2 cellular contexts compared by ENCODE assay signal in the genomic region with DNA sequence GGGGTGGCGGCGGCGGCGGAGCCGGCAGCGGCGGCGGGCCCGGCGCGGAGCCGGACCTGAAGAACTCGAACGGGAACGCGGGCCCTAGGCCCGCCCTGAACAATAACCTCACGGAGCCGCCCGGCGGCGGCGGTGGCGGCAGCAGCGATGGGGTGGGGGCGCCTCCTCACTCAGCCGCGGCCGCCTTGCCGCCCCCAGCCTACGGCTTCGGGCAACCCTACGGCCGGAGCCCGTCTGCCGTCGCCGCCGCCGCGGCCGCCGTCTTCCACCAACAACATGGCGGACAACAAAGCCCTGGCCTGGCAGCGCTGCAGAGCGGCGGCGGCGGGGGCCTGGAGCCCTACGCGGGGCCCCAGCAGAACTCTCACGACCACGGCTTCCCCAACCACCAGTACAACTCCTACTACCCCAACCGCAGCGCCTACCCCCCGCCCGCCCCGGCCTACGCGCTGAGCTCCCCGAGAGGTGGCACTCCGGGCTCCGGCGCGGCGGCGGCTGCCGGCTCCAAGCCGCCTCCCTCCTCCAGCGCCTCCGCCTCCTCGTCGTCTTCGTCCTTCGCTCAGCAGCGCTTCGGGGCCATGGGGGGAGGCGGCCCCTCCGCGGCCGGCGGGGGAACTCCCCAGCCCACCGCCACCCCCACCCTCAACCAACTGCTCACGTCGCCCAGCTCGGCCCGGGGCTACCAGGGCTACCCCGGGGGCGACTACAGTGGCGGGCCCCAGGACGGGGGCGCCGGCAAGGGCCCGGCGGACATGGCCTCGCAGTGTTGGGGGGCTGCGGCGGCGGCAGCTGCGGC.
A peak's percentile ranks its signal among the peaks of the same experiment; 100 is the strongest.
TF ChIP-seq lines count a peak whose summit lies in the region.

No MANE protein-coding gene starts in this region.

TF ChIP-seq in HCT116, 20 proteins besides CTCF, POLR2A, EP300 and RAD21 (continued from another document):
- TF ChIP-seq ZNF274 (IDR thresholded peaks at IDR 0.05; ENCODE audit: low read depth, low read length) (no peak), YY1 (IDR thresholded peaks at IDR 0.05; ENCODE audit: extremely low read depth, insufficient replicate concordance, low read depth, low read length) (peak; percentile 59), ELF1 (IDR thresholded peaks at IDR 0.05; ENCODE audit: borderline replicate concordance, low read depth) (no peak), EZH2phosphoT487 (IDR thresholded peaks at IDR 0.05; ENCODE audit: borderline replicate concordance) (no peak), EGR1 (IDR thresholded peaks at IDR 0.05; ENCODE audit: low read depth) (no peak), TCF7L2 (IDR thresholded peaks at IDR 0.05; ENCODE audit: borderline replicate concordance, extremely low read depth, insufficient read depth, insufficient read length) (no peak), EZH2 (IDR thresholded peaks at IDR 0.05) (no peak), FOSL1 (IDR thresholded peaks at IDR 0.05; ENCODE audit: low read depth) (no peak), ZFX (IDR thresholded peaks at IDR 0.05) (peak; percentile 88)
- TF ChIP-seq, protein P1, sequence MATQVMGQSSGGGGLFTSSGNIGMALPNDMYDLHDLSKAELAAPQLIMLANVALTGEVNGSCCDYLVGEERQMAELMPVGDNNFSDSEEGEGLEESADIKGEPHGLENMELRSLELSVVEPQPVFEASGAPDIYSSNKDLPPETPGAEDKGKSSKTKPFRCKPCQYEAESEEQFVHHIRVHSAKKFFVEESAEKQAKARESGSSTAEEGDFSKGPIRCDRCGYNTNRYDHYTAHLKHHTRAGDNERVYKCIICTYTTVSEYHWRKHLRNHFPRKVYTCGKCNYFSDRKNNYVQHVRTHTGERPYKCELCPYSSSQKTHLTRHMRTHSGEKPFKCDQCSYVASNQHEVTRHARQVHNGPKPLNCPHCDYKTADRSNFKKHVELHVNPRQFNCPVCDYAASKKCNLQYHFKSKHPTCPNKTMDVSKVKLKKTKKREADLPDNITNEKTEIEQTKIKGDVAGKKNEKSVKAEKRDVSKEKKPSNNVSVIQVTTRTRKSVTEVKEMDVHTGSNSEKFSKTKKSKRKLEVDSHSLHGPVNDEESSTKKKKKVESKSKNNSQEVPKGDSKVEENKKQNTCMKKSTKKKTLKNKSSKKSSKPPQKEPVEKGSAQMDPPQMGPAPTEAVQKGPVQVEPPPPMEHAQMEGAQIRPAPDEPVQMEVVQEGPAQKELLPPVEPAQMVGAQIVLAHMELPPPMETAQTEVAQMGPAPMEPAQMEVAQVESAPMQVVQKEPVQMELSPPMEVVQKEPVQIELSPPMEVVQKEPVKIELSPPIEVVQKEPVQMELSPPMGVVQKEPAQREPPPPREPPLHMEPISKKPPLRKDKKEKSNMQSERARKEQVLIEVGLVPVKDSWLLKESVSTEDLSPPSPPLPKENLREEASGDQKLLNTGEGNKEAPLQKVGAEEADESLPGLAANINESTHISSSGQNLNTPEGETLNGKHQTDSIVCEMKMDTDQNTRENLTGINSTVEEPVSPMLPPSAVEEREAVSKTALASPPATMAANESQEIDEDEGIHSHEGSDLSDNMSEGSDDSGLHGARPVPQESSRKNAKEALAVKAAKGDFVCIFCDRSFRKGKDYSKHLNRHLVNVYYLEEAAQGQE (IDR thresholded peaks at IDR 0.05; ENCODE audit: low read depth), result no peak
- TF ChIP-seq, protein P2, sequence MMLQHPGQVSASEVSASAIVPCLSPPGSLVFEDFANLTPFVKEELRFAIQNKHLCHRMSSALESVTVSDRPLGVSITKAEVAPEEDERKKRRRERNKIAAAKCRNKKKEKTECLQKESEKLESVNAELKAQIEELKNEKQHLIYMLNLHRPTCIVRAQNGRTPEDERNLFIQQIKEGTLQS (IDR thresholded peaks at IDR 0.05), result no peak
- TF ChIP-seq, protein P3, sequence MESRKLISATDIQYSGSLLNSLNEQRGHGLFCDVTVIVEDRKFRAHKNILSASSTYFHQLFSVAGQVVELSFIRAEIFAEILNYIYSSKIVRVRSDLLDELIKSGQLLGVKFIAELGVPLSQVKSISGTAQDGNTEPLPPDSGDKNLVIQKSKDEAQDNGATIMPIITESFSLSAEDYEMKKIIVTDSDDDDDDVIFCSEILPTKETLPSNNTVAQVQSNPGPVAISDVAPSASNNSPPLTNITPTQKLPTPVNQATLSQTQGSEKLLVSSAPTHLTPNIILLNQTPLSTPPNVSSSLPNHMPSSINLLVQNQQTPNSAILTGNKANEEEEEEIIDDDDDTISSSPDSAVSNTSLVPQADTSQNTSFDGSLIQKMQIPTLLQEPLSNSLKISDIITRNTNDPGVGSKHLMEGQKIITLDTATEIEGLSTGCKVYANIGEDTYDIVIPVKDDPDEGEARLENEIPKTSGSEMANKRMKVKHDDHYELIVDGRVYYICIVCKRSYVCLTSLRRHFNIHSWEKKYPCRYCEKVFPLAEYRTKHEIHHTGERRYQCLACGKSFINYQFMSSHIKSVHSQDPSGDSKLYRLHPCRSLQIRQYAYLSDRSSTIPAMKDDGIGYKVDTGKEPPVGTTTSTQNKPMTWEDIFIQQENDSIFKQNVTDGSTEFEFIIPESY (IDR thresholded peaks at IDR 0.05; ENCODE audit: extremely low read depth, insufficient replicate concordance, low read length), result no peak

TF ChIP-seq in HepG2, 621 proteins besides CTCF, POLR2A, EP300 and RAD21 (continued from another document and continues in another):
- TF ChIP-seq, protein P4, sequence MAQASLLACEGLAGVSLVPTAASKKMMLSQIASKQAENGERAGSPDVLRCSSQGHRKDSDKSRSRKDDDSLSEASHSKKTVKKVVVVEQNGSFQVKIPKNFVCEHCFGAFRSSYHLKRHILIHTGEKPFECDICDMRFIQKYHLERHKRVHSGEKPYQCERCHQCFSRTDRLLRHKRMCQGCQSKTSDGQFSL (CRISPR knock-in tag; IDR thresholded peaks at IDR 0.05), result no peak; the same call in 1 of the 2 replicates
- TF ChIP-seq ZNF552 (CRISPR knock-in tag; IDR thresholded peaks at IDR 0.05; ENCODE audit: borderline replicate concordance) (no peak), ZNF367 (CRISPR knock-in tag; IDR thresholded peaks at IDR 0.05; ENCODE audit: borderline replicate concordance) (no peak), ZSCAN12 (CRISPR knock-in tag; IDR thresholded peaks at IDR 0.05) (no peak), FOXJ3 (CRISPR knock-in tag; IDR thresholded peaks at IDR 0.05; ENCODE audit: borderline replicate concordance) (no peak), ONECUT2 (CRISPR knock-in tag; IDR thresholded peaks at IDR 0.05) (no peak), ZSCAN31 (CRISPR knock-in tag; IDR thresholded peaks at IDR 0.05; ENCODE audit: low read depth) (no peak), STAT5B (CRISPR knock-in tag; IDR thresholded peaks at IDR 0.05) (no peak), ZNF331 (CRISPR knock-in tag; IDR thresholded peaks at IDR 0.05) (no peak), GTF3A (CRISPR knock-in tag; conservative IDR thresholded peaks at IDR 0.05) (no peak), ZNF709 (CRISPR knock-in tag; IDR thresholded peaks at IDR 0.05) (peak; percentile 61; the same call in 1 of the 2 replicates), ZMYM4 (CRISPR knock-in tag; IDR thresholded peaks at IDR 0.05) (no peak), FOXK2 (IDR thresholded peaks at IDR 0.05) (no peak), ZNF230 (CRISPR knock-in tag; IDR thresholded peaks at IDR 0.05) (no peak), YY1 (IDR thresholded peaks at IDR 0.05; ENCODE audit: insufficient read depth, insufficient replicate concordance, low read depth, low read length) (peak; percentile 77), HMG20A (CRISPR knock-in tag; IDR thresholded peaks at IDR 0.05; ENCODE audit: borderline replicate concordance) (no peak), ZNF747 (CRISPR knock-in tag; IDR thresholded peaks at IDR 0.05; ENCODE audit: borderline replicate concordance) (no peak), YEATS4 (CRISPR knock-in tag; IDR thresholded peaks at IDR 0.05; ENCODE audit: borderline replicate concordance) (no peak), ZNF792 (CRISPR knock-in tag; IDR thresholded peaks at IDR 0.05) (no peak), KAT7 (CRISPR knock-in tag; IDR thresholded peaks at IDR 0.05; ENCODE audit: borderline replicate concordance) (no peak; the same call in 1 of the 2 replicates), ZNF652 (CRISPR knock-in tag; IDR thresholded peaks at IDR 0.05; ENCODE audit: borderline replicate concordance, low read depth) (no peak), FOXO1 (CRISPR knock-in tag; IDR thresholded peaks at IDR 0.05) (no peak)
- TF ChIP-seq, protein P5, sequence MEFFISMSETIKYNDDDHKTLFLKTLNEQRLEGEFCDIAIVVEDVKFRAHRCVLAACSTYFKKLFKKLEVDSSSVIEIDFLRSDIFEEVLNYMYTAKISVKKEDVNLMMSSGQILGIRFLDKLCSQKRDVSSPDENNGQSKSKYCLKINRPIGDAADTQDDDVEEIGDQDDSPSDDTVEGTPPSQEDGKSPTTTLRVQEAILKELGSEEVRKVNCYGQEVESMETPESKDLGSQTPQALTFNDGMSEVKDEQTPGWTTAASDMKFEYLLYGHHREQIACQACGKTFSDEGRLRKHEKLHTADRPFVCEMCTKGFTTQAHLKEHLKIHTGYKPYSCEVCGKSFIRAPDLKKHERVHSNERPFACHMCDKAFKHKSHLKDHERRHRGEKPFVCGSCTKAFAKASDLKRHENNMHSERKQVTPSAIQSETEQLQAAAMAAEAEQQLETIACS (CRISPR knock-in tag; IDR thresholded peaks at IDR 0.05), result no peak
- TF ChIP-seq, protein P6, sequence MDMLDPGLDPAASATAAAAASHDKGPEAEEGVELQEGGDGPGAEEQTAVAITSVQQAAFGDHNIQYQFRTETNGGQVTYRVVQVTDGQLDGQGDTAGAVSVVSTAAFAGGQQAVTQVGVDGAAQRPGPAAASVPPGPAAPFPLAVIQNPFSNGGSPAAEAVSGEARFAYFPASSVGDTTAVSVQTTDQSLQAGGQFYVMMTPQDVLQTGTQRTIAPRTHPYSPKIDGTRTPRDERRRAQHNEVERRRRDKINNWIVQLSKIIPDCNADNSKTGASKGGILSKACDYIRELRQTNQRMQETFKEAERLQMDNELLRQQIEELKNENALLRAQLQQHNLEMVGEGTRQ (IDR thresholded peaks at IDR 0.05; ENCODE audit: low read depth, low read length), result no peak
- TF ChIP-seq, protein P6 (CRISPR knock-in tag; IDR thresholded peaks at IDR 0.05; ENCODE audit: borderline replicate concordance), result no peak
- TF ChIP-seq, protein P7, sequence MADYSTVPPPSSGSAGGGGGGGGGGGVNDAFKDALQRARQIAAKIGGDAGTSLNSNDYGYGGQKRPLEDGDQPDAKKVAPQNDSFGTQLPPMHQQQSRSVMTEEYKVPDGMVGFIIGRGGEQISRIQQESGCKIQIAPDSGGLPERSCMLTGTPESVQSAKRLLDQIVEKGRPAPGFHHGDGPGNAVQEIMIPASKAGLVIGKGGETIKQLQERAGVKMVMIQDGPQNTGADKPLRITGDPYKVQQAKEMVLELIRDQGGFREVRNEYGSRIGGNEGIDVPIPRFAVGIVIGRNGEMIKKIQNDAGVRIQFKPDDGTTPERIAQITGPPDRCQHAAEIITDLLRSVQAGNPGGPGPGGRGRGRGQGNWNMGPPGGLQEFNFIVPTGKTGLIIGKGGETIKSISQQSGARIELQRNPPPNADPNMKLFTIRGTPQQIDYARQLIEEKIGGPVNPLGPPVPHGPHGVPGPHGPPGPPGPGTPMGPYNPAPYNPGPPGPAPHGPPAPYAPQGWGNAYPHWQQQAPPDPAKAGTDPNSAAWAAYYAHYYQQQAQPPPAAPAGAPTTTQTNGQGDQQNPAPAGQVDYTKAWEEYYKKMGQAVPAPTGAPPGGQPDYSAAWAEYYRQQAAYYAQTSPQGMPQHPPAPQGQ (CRISPR knock-in tag; IDR thresholded peaks at IDR 0.05; ENCODE audit: borderline replicate concordance), result no peak
- TF ChIP-seq, protein P8, sequence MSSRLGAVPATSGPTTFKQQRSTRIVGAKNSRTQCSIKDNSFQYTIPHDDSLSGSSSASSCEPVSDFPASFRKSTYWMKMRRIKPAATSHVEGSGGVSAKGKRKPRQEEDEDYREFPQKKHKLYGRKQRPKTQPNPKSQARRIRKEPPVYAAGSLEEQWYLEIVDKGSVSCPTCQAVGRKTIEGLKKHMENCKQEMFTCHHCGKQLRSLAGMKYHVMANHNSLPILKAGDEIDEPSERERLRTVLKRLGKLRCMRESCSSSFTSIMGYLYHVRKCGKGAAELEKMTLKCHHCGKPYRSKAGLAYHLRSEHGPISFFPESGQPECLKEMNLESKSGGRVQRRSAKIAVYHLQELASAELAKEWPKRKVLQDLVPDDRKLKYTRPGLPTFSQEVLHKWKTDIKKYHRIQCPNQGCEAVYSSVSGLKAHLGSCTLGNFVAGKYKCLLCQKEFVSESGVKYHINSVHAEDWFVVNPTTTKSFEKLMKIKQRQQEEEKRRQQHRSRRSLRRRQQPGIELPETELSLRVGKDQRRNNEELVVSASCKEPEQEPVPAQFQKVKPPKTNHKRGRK (CRISPR knock-in tag; IDR thresholded peaks at IDR 0.05), result no peak
- TF ChIP-seq, protein P9, sequence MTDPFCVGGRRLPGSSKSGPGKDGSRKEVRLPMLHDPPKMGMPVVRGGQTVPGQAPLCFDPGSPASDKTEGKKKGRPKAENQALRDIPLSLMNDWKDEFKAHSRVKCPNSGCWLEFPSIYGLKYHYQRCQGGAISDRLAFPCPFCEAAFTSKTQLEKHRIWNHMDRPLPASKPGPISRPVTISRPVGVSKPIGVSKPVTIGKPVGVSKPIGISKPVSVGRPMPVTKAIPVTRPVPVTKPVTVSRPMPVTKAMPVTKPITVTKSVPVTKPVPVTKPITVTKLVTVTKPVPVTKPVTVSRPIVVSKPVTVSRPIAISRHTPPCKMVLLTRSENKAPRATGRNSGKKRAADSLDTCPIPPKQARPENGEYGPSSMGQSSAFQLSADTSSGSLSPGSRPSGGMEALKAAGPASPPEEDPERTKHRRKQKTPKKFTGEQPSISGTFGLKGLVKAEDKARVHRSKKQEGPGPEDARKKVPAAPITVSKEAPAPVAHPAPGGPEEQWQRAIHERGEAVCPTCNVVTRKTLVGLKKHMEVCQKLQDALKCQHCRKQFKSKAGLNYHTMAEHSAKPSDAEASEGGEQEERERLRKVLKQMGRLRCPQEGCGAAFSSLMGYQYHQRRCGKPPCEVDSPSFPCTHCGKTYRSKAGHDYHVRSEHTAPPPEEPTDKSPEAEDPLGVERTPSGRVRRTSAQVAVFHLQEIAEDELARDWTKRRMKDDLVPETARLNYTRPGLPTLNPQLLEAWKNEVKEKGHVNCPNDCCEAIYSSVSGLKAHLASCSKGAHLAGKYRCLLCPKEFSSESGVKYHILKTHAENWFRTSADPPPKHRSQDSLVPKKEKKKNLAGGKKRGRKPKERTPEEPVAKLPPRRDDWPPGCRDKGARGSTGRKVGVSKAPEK (CRISPR knock-in tag; IDR thresholded peaks at IDR 0.05; ENCODE audit: borderline replicate concordance), result no peak
- TF ChIP-seq, protein P10, sequence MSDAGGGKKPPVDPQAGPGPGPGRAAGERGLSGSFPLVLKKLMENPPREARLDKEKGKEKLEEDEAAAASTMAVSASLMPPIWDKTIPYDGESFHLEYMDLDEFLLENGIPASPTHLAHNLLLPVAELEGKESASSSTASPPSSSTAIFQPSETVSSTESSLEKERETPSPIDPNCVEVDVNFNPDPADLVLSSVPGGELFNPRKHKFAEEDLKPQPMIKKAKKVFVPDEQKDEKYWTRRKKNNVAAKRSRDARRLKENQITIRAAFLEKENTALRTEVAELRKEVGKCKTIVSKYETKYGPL (CRISPR knock-in tag; IDR thresholded peaks at IDR 0.05), result no peak
